10 cellular contexts compared by ENCODE assay signal in genomic region chr7:76338298-76339084, GRCh38. TPM values are rescaled to one million over a fixed set of nuclear protein-coding genes. Genes with fewer than 3 reads are reported as not detected.
DNase-seq lines count a peak whose midpoint lies in the region; ATAC-seq and TF ChIP-seq lines count a peak whose summit lies in the region.
"Had no signal": no experiment of that assay in that cellular context is flagged by ENCODE, and none has a peak within 500 bp of the region (broad histone marks: within the 10 kb centered on the region; RNA-seq: fewer than 3 reads in every experiment).

No MANE protein-coding gene starts in this region.

- H3K4me1 ChIP-seq in endodermal cell (ENCODE audit: control insufficient read depth, insufficient read depth, low read length) = peaks cover 3% of the 10 kb centered on the region

- no peaks in the 10 kb centered on the region for H3K27me3 Mint-ChIP-seq in endodermal cell (ENCODE audit: insufficient read depth)
- H3K27me3 Mint-ChIP-seq: activated CD4-positive, alpha-beta memory T cell treated with anti-CD3 and anti-CD28 coated beads, Interleukin-2, amount 10 ng/mL, durations not matched to agents 7 days and 5 days had no signal

- no peaks in the 10 kb centered on the region for H3K9me3 Mint-ChIP-seq in endodermal cell
- H3K9me3 Mint-ChIP-seq: activated CD4-positive, alpha-beta memory T cell treated with anti-CD3 and anti-CD28 coated beads, Interleukin-2, amount 10 ng/mL, durations not matched to agents 7 days and 5 days had no signal

- no peak for TF ChIP-seq CTCF in endodermal cell (conservative IDR thresholded peaks at IDR 0.05)

- DNase-seq in ELR (ENCODE audit: low read depth) = peak; percentile 36
- peak; percentile 71 for DNase-seq in NCI-H226
- no peak for DNase-seq in endodermal cell
- peak; percentile 26 for DNase-seq in posterior vena cava (ENCODE audit: low spot score)
- no peak for DNase-seq in stimulated activated CD4-positive, alpha-beta T cell treated with anti-CD3 and anti-CD28 coated beads, Interleukin-1b, Interleukin-23, amount 100 ng/mL, for 48 hours
- no peak for DNase-seq in NCI-H345 (lab: John Stamatoyannopoulos, UW)
- DNase-seq: activated CD4-positive, alpha-beta memory T cell treated with anti-CD3 and anti-CD28 coated beads, Interleukin-2, amount 10 ng/mL, durations not matched to agents 7 days and 5 days; DMS53; NCI-H82 had no signal

- H3K27ac ChIP-seq in endodermal cell (ENCODE audit: low read depth, low read length) = no peak overlapping the region

- H3K9ac ChIP-seq in endodermal cell (ENCODE audit: extremely low read depth, low read length, poor library complexity, severe bottlenecking) = no peak overlapping the region

- ATAC-seq in HG03045 (IDR thresholded peaks at IDR 0.05; ENCODE audit: unreplicated experiment) = no peak

- peak overlapping the region; percentile 27 for H3K27ac Mint-ChIP-seq in endodermal cell
- H3K27ac Mint-ChIP-seq: activated CD4-positive, alpha-beta memory T cell treated with anti-CD3 and anti-CD28 coated beads, Interleukin-2, amount 10 ng/mL, durations not matched to agents 7 days and 5 days had no signal

- H3K4me3 Mint-ChIP-seq in endodermal cell = no peak overlapping the region
- H3K4me3 Mint-ChIP-seq: activated CD4-positive, alpha-beta memory T cell treated with anti-CD3 and anti-CD28 coated beads, Interleukin-2, amount 10 ng/mL, durations not matched to agents 7 days and 5 days had no signal

- H3K36me3 Mint-ChIP-seq in endodermal cell (ENCODE audit: low read depth) = peaks cover 65% of the 10 kb centered on the region

- intact Hi-C loops in posterior vena cava (cut with DNase I) = no loop called here

- H3K4me1 Mint-ChIP-seq in endodermal cell = peaks cover 15% of the 10 kb centered on the region

- H3K4me3 ChIP-seq in endodermal cell (ENCODE audit: low read length) = no peak overlapping the region

- WGBS in endodermal cell (ENCODE audit: insufficient coverage in 1 of 2, insufficient read length in 1 of 2), 2 experiments = 92 to 95% methylated on average over 7 to 9 of the region's 9 CpGs

- H3K36me3 ChIP-seq in endodermal cell (ENCODE audit: control insufficient read depth, insufficient read depth, low read length) = peaks cover 85% of the 10 kb centered on the region

- no peaks in the 10 kb centered on the region for H3K9me3 ChIP-seq in endodermal cell (ENCODE audit: control insufficient read depth, low read length)

- no peaks in the 10 kb centered on the region for H3K27me3 ChIP-seq in endodermal cell (ENCODE audit: control insufficient read depth, insufficient read depth, low read length, poor library complexity, severe bottlenecking)

RNA-seq across cellular contexts. Expression of gene YWHAG, which starts 20.3 kb away (rescaled TPM):
- total RNA-seq in endodermal cell (100 to 1,000 TPM; 148 TPM), posterior vena cava (100 to 1,000 TPM; 114 to 134 TPM)
- 163 TPM for polyA plus RNA-seq in endodermal cell (2013, experiment 1 of 2)
- polyA plus RNA-seq in endodermal cell (2013, experiment 2 of 2) = 160 TPM

RNA-seq across cellular contexts. Expression of gene HSPB1, which starts 36.0 kb away (rescaled TPM):
- total RNA-seq in endodermal cell (100 to 1,000 TPM; 244 to 248 TPM), posterior vena cava (1,000 to 10,000 TPM; 2,473 to 2,747 TPM)
- 401 TPM for polyA plus RNA-seq in endodermal cell (2013, experiment 1 of 2)
- polyA plus RNA-seq in endodermal cell (2013, experiment 2 of 2) = 422 TPM

Comparison
In these comparisons a context has a peak if more than half of its experiments do, and no peak if none do; other contexts are left out.
1. DNase-seq: peak in ELR (single experiment), NCI-H226 (single experiment) and posterior vena cava (single experiment); none in endodermal cell (single experiment), stimulated activated CD4-positive, alpha-beta T cell treated with anti-CD3 and anti-CD28 coated beads, Interleukin-1b, Interleukin-23, amount 100 ng/mL, for 48 hours (single experiment) and NCI-H345 (single experiment).
2. RNA of gene HSPB1, which starts 36.0 kb away (total RNA-seq): 2,473 to 2,747 TPM in posterior vena cava; 244 to 248 TPM in endodermal cell; every median in the first group is over 4 times any median in the second.